8 cellular contexts compared by ENCODE assay signal in the genomic region with DNA sequence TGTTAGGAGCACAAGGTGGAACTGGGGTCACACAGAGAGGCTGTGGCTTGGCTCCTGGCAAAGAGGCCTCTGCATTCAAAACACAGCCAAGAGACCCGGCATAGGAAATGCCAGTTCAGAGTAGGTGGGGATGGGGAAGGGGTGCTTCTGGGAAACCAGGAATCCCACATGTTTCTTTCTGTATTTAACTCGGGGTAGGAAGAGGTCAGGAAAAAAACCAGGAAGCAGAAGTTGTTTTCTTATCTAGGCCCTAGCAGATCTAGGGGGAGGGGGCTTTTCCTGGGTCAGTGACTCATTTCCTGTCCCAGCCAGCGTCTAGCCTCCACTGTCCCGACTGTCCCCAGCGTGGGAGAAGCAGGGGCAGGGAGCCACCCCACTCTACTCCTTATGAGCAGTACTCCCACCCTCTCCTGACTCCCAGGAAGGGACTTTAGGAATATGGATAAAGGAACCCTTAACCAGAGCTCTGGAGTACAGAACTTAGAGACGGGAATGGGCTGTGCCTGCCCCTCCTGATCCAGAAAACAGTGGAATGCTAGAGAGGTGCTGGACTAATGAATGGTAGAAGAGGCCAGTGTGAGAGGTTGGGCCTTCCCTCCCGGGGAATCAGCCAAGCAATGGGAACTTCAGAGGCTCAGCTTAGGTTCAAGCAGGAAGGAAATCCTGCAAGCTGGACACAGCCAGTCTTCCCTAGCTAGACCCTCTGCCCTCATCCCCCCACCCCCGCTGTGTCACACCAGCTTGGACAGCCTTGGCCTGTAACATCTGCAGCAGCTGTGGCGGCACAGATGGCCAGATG. TPM values are rescaled to one million over a fixed set of nuclear protein-coding genes. Genes with fewer than 3 reads are reported as not detected.
A peak's percentile ranks its signal among the peaks of the same experiment; 100 is the strongest.
DNase-seq lines count a peak whose midpoint lies in the region; ATAC-seq lines count a peak whose summit lies in the region.

No MANE protein-coding gene starts in this region.

- POLR2A ChIA-PET in activated CD4-positive, alpha-beta T cell treated with anti-CD3 and anti-CD28 coated beads for 36 hours (lab: Charles Lee) = no interaction called here
- POLR2A ChIA-PET in activated CD4-positive, alpha-beta memory T cell treated with anti-CD3 and anti-CD28 coated beads, Interleukin-2, amount 10 ng/mL, durations not matched to agents 7 days and 5 days (lab: Charles Lee) = interaction anchor here (1.0 to 2.7 kb wide), 3 partner anchors 8 to 14 kb away, joined by 3 to 12 read pairs (median 4); no protein-coding TSS in a partner anchor

- CTCF ChIA-PET in activated CD4-positive, alpha-beta T cell treated with anti-CD3 and anti-CD28 coated beads for 36 hours (lab: Charles Lee) = no interaction called here
- CTCF ChIA-PET in activated CD4-positive, alpha-beta memory T cell treated with anti-CD3 and anti-CD28 coated beads, Interleukin-2, amount 10 ng/mL, durations not matched to agents 7 days and 5 days (lab: Charles Lee) = interaction anchor here (1.1 kb wide), 1 partner anchor 12 kb away, joined by 3 read pairs; no protein-coding TSS in a partner anchor

- peaks cover 57% of the 10 kb centered on the region for H3K4me1 Mint-ChIP-seq in activated CD4-positive, alpha-beta T cell treated with anti-CD3 and anti-CD28 coated beads for 36 hours
- H3K4me1 Mint-ChIP-seq in activated CD4-positive, alpha-beta memory T cell treated with anti-CD3 and anti-CD28 coated beads, Interleukin-2, amount 10 ng/mL, durations not matched to agents 7 days and 5 days = peaks cover 53% of the 10 kb centered on the region

- peaks cover 58% of the 10 kb centered on the region for H3K4me1 ChIP-seq in rectal smooth muscle tissue (ENCODE audit: control insufficient read depth, insufficient read depth, low read length)

- ATAC-seq in activated CD4-positive, alpha-beta T cell treated with anti-CD3 and anti-CD28 coated beads for 36 hours = peak; percentile 34
- peak; percentile 28 for ATAC-seq in Right ventricle myocardium superior (ENCODE audit: poor library complexity)
- ATAC-seq in HG02798 (IDR thresholded peaks at IDR 0.05; ENCODE audit: poor library complexity, unreplicated experiment) = no peak
- no peak for ATAC-seq in HG03457 (IDR thresholded peaks at IDR 0.05; ENCODE audit: unreplicated experiment)
- ATAC-seq in GM18861 (IDR thresholded peaks at IDR 0.05; ENCODE audit: unreplicated experiment) = no peak

- peaks cover 2% of the 10 kb centered on the region for H3K27me3 ChIP-seq in rectal smooth muscle tissue (ENCODE audit: control insufficient read depth, insufficient read depth, low read length)

- peak overlapping the region; percentile 88 for H3K27ac Mint-ChIP-seq in activated CD4-positive, alpha-beta T cell treated with anti-CD3 and anti-CD28 coated beads for 36 hours
- H3K27ac Mint-ChIP-seq in activated CD4-positive, alpha-beta memory T cell treated with anti-CD3 and anti-CD28 coated beads, Interleukin-2, amount 10 ng/mL, durations not matched to agents 7 days and 5 days = peak overlapping the region; percentile 55

- H3K9me3 Mint-ChIP-seq in activated CD4-positive, alpha-beta T cell treated with anti-CD3 and anti-CD28 coated beads for 36 hours (ENCODE audit: low read depth) = no peaks in the 10 kb centered on the region
- H3K9me3 Mint-ChIP-seq in activated CD4-positive, alpha-beta memory T cell treated with anti-CD3 and anti-CD28 coated beads, Interleukin-2, amount 10 ng/mL, durations not matched to agents 7 days and 5 days = no peaks in the 10 kb centered on the region

- no peaks in the 10 kb centered on the region for H3K27me3 Mint-ChIP-seq in activated CD4-positive, alpha-beta T cell treated with anti-CD3 and anti-CD28 coated beads for 36 hours
- H3K27me3 Mint-ChIP-seq in activated CD4-positive, alpha-beta memory T cell treated with anti-CD3 and anti-CD28 coated beads, Interleukin-2, amount 10 ng/mL, durations not matched to agents 7 days and 5 days = peaks cover 5% of the 10 kb centered on the region

- H3K4me3 Mint-ChIP-seq in activated CD4-positive, alpha-beta T cell treated with anti-CD3 and anti-CD28 coated beads for 36 hours = peak overlapping the region; percentile 22
- no peak overlapping the region for H3K4me3 Mint-ChIP-seq in activated CD4-positive, alpha-beta memory T cell treated with anti-CD3 and anti-CD28 coated beads, Interleukin-2, amount 10 ng/mL, durations not matched to agents 7 days and 5 days

- no peak for DNase-seq in activated CD4-positive, alpha-beta T cell treated with anti-CD3 and anti-CD28 coated beads for 36 hours
- DNase-seq in activated CD4-positive, alpha-beta T cell treated with anti-CD3 and anti-CD28 coated beads, Interleukin-2, amount 50 U/mL, for 4 hours = no peak
- no peak for DNase-seq in activated CD4-positive, alpha-beta memory T cell treated with anti-CD3 and anti-CD28 coated beads, Interleukin-2, amount 10 ng/mL, durations not matched to agents 7 days and 5 days
- DNase-seq in Right ventricle myocardium superior = peak; percentile 76

- H3K36me3 ChIP-seq in rectal smooth muscle tissue (ENCODE audit: control insufficient read depth, insufficient read depth, low read length) = peaks cover 3% of the 10 kb centered on the region

- no peak overlapping the region for H3K9ac ChIP-seq in rectal smooth muscle tissue (ENCODE audit: low read length)

- peak overlapping the region; percentile 93 for H3K27ac ChIP-seq in rectal smooth muscle tissue (ENCODE audit: low read depth, low read length)

- peaks cover 23% of the 10 kb centered on the region for H3K36me3 Mint-ChIP-seq in activated CD4-positive, alpha-beta T cell treated with anti-CD3 and anti-CD28 coated beads for 36 hours (ENCODE audit: low read depth)
- H3K36me3 Mint-ChIP-seq in activated CD4-positive, alpha-beta memory T cell treated with anti-CD3 and anti-CD28 coated beads, Interleukin-2, amount 10 ng/mL, durations not matched to agents 7 days and 5 days (ENCODE audit: low read depth) = peaks cover 5% of the 10 kb centered on the region

- intact Hi-C loops in activated CD4-positive, alpha-beta T cell treated with anti-CD3 and anti-CD28 coated beads for 36 hours (cut with DNase I, micrococcal nuclease) = loop anchor here in 1 of 2 experiments (10.0 kb wide), 1 partner anchor 405 kb away; a partner anchor contains a TSS
- intact Hi-C loops in Right ventricle myocardium superior (cut with DNase I) = no loop called here

- H3K4me3 ChIP-seq in rectal smooth muscle tissue (ENCODE audit: low read length) = peak overlapping the region; percentile 38

RNA-seq across cellular contexts. Expression of a gene that starts 5.7 kb away (rescaled TPM):
- total RNA-seq in activated CD4-positive, alpha-beta T cell treated with anti-CD3 and anti-CD28 coated beads for 36 hours = 10 to 100 TPM; 21.1 to 23.8 TPM
- 1 to 10 TPM; 9.1 to 9.8 TPM for total RNA-seq in activated CD4-positive, alpha-beta memory T cell treated with anti-CD3 and anti-CD28 coated beads, Interleukin-2, amount 10 ng/mL, durations not matched to agents 7 days and 5 days
- total RNA-seq in Right ventricle myocardium superior = 25.4 TPM

RNA-seq across cellular contexts. Expression of a gene that starts 9.8 kb away (rescaled TPM):
- total RNA-seq in activated CD4-positive, alpha-beta T cell treated with anti-CD3 and anti-CD28 coated beads for 36 hours = 100 to 1,000 TPM; 131 TPM
- 10 to 100 TPM; 72.1 to 74.3 TPM for total RNA-seq in activated CD4-positive, alpha-beta memory T cell treated with anti-CD3 and anti-CD28 coated beads, Interleukin-2, amount 10 ng/mL, durations not matched to agents 7 days and 5 days
- 23.5 TPM for total RNA-seq in Right ventricle myocardium superior

RNA-seq across cellular contexts. Expression of a gene that starts 12.9 kb away (rescaled TPM):
- total RNA-seq in activated CD4-positive, alpha-beta T cell treated with anti-CD3 and anti-CD28 coated beads for 36 hours = 10 to 100 TPM; 68.9 to 82.4 TPM
- total RNA-seq in activated CD4-positive, alpha-beta memory T cell treated with anti-CD3 and anti-CD28 coated beads, Interleukin-2, amount 10 ng/mL, durations not matched to agents 7 days and 5 days = 10 to 100 TPM; 29.1 to 33.2 TPM
- 46.5 TPM for total RNA-seq in Right ventricle myocardium superior

RNA-seq across cellular contexts. Expression of a gene that starts 47.0 kb away (rescaled TPM):
- under 1 TPM; 0.11 to 0.26 TPM for total RNA-seq in activated CD4-positive, alpha-beta T cell treated with anti-CD3 and anti-CD28 coated beads for 36 hours
- total RNA-seq in activated CD4-positive, alpha-beta memory T cell treated with anti-CD3 and anti-CD28 coated beads, Interleukin-2, amount 10 ng/mL, durations not matched to agents 7 days and 5 days = not detected
- total RNA-seq in Right ventricle myocardium superior = 0.16 TPM

RNA-seq across cellular contexts. Expression of a gene that starts 52.8 kb away (rescaled TPM):
- total RNA-seq in activated CD4-positive, alpha-beta T cell treated with anti-CD3 and anti-CD28 coated beads for 36 hours = 10 to 100 TPM; 27.7 to 28.9 TPM
- 10 to 100 TPM; 26.3 to 26.7 TPM for total RNA-seq in activated CD4-positive, alpha-beta memory T cell treated with anti-CD3 and anti-CD28 coated beads, Interleukin-2, amount 10 ng/mL, durations not matched to agents 7 days and 5 days
- 8.7 TPM for total RNA-seq in Right ventricle myocardium superior

Comparison
In these comparisons a context has a peak if more than half of its experiments do, and no peak if none do; other contexts are left out.
1. ATAC-seq: peak in activated CD4-positive, alpha-beta T cell treated with anti-CD3 and anti-CD28 coated beads for 36 hours (single experiment) and Right ventricle myocardium superior (single experiment); none in HG02798 (single experiment), HG03457 (single experiment) and GM18861 (single experiment).